8 cellular contexts compared by ENCODE assay signal in the genomic region with DNA sequence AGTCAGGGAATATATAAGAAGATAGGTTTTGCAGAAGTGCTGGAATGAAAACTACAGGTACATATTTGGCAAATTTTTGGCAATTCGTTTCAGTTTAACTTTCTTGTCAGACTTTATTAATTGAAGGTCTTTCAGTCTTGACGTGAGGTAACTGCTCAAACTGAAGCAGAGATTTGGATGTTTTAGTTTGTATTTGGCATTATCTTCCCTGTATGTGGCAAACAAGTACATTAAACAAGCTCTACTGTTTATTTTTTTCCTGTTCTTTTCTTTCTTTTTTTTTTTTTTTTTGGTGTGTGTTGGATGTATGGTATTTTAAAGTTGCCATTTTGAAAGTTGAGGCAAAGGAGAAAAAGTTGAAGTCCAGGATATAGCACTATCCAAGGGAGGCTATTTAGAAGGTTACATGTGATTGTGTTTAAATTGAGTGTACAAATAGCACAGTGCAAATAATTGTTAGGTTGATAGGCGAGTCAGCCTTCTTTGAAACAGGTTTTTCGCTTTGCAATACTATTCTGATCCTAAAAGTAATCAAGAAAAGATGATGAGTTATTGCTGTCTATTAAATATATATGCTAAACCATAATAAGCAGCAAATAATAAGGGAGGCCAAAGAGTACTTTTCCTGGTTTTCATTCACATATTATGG. TPM values are rescaled to one million over a fixed set of nuclear protein-coding genes. Genes with fewer than 3 reads are reported as not detected.
DNase-seq lines count a peak whose midpoint lies in the region; ATAC-seq, FAIRE-seq and TF ChIP-seq lines count a peak whose summit lies in the region.
"Had no signal": no experiment of that assay in that cellular context is flagged by ENCODE, and none has a peak within 500 bp of the region (broad histone marks: within the 10 kb centered on the region; RNA-seq: fewer than 3 reads in every experiment).

No MANE protein-coding gene starts in this region.

- H2AK5ac ChIP-seq in H9 (ENCODE audit: insufficient read length, low read length), result no peak overlapping the region

- H3K4me2 ChIP-seq in H9 (ENCODE audit: insufficient read depth, insufficient read length, low read length), result peak overlapping the region; percentile 78

- H3K36me3 ChIP-seq in SJCRH30, result peaks cover 47% of the 10 kb centered on the region

- no peak overlapping the region for H3K23ac ChIP-seq in H9 (ENCODE audit: insufficient read length, low read depth, low read length)

- H3K18ac ChIP-seq in H9 (ENCODE audit: insufficient read length, low read depth, low read length), result no peak overlapping the region

- peaks cover 10 to 18% (median 11%) of the 10 kb centered on the region in 3 experiments; a peak in 6 of 7 replicates for H3K36me3 Mint-ChIP-seq in H9 (ENCODE audit: insufficient read depth in 1 of 3, low read depth in 3 of 3)

- no peak overlapping the region for H2BK20ac ChIP-seq in H9 (ENCODE audit: low read depth, low read length, poor library complexity, severe bottlenecking)

- H4K5ac ChIP-seq in H9 (ENCODE audit: insufficient read length, low read depth, low read length), result no peak overlapping the region

- no peaks in the 10 kb centered on the region for H3K27me3 ChIP-seq in H9 (ENCODE audit: insufficient read depth, low read length)
- no peaks in the 10 kb centered on the region for H3K27me3 ChIP-seq in SJCRH30

- no peak overlapping the region for H3K27ac ChIP-seq in H9 (ENCODE audit: insufficient read length, low read depth, low read length)
- H3K27ac ChIP-seq in SJCRH30, result no peak overlapping the region

- no peak overlapping the region for H3K27ac Mint-ChIP-seq in H9

- H3T11ph ChIP-seq in H9 (ENCODE audit: low read length), result no peak overlapping the region

- WGBS in H9 (ENCODE audit: extremely low coverage, insufficient read length, low lambda C conversion rate), result no CpG with 5 or more reads among the region's 4 CpGs

- H3K4me1 Mint-ChIP-seq in H9, result peaks cover 58 to 67% of the 10 kb centered on the region in 2 experiments

- H3K79me1 ChIP-seq in H9 (ENCODE audit: insufficient read depth, low read depth, low read length, poor library complexity, severe bottlenecking), result no peaks in the 10 kb centered on the region

- no peak for FAIRE-seq in frontal cortex (lab: Jason Lieb, UNC)

- H3K23me2 ChIP-seq in H9 (ENCODE audit: insufficient read length, low read depth, low read length, poor library complexity, severe bottlenecking), result peaks cover 16% of the 10 kb centered on the region

- peak overlapping the region; percentile 84 to 93 for H3K4me3 Mint-ChIP-seq in H9

- H3K79me2 ChIP-seq in H9 (ENCODE audit: insufficient read depth, low read length), result no peaks in the 10 kb centered on the region

- no peaks in the 10 kb centered on the region; a peak in 1 of 5 replicates for H3K9me3 Mint-ChIP-seq in H9

- no peaks in the 10 kb centered on the region for H4K20me1 ChIP-seq in H9 (ENCODE audit: control insufficient read depth, insufficient read depth, insufficient read length)

- no peak overlapping the region for H2BK5ac ChIP-seq in H9 (ENCODE audit: insufficient read length, low read length)

- peaks cover 14% of the 10 kb centered on the region for H3K27me3 Mint-ChIP-seq in H9 (ENCODE audit: low read depth)

- ATAC-seq in HG02588 (IDR thresholded peaks at IDR 0.05; ENCODE audit: unreplicated experiment), result no peak

- no peak overlapping the region for H3K56ac ChIP-seq in H9 (ENCODE audit: insufficient read length, low read depth, low read length)

- H2AFZ ChIP-seq in H9 (ENCODE audit: low read length), result no peak overlapping the region

- no peak overlapping the region for H3K14ac ChIP-seq in H9 (ENCODE audit: insufficient read depth, low read length)

- H2BK120ac ChIP-seq in H9 (ENCODE audit: low read depth, low read length, poor library complexity, severe bottlenecking), result no peak overlapping the region

- no peak for TF ChIP-seq CTCF in H9 (conservative IDR thresholded peaks at IDR 0.05)
- no peak for TF ChIP-seq CTCF in fibroblast of pulmonary artery (IDR thresholded peaks at IDR 0.05; ENCODE audit: low read length, missing control alignments)
- no peak for TF ChIP-seq CTCF in GM20000 (IDR thresholded peaks at IDR 0.05; ENCODE audit: extremely low read depth, missing control alignments)

- H3K9ac ChIP-seq in H9 (ENCODE audit: extremely low read depth, insufficient read length, low read length), result no peak overlapping the region

- no peaks in the 10 kb centered on the region for H3K9me3 ChIP-seq in H9 (ENCODE audit: control insufficient read depth, low read depth, low read length)
- H3K9me3 ChIP-seq in SJCRH30 (replicated peaks), result no peaks in the 10 kb centered on the region

- H3K4me3 ChIP-seq in SJCRH30 (peak overlapping the region; percentile 89), fibroblast of pulmonary artery (replicated peaks; ENCODE audit: low read depth, low read length) (peak overlapping the region; percentile 84), skeletal muscle cell (ENCODE audit: low read depth, low read length) (peak overlapping the region; percentile 10)

- H3K4ac ChIP-seq in H9 (ENCODE audit: low read depth, low read length), result no peak overlapping the region

- no peak overlapping the region for H2BK15ac ChIP-seq in H9 (ENCODE audit: low read depth, low read length)

- H2BK12ac ChIP-seq in H9 (ENCODE audit: insufficient read length, low read depth, low read length), result no peak overlapping the region

- H4K91ac ChIP-seq in H9 (ENCODE audit: insufficient read length, low read depth, low read length), result no peak overlapping the region

- H4K8ac ChIP-seq in H9 (replicated peaks; ENCODE audit: insufficient read length, low read depth, low read length), result no peak overlapping the region

- H3K4me1 ChIP-seq in H9 (ENCODE audit: insufficient read depth, low read length), result peaks cover 4% of the 10 kb centered on the region; the same call in 1 of the 2 replicates
- H3K4me1 ChIP-seq in SJCRH30, result peaks cover 39% of the 10 kb centered on the region

- DNase-seq in H9 (no peak), SJCRH30 (no peak), fibroblast of pulmonary artery (ENCODE audit: low read depth) (no peak), skeletal muscle cell (ENCODE audit: low read depth) (no peak), GM20000 (ENCODE audit: low spot score) (no peak), frontal cortex (ENCODE audit: low spot score in 2 of 2) (no peak)
- DNase-seq: NCI-H446 had no signal

RNA-seq across cellular contexts. Expression of gene PBX3, which starts 2.2 kb away (rescaled TPM):
- total RNA-seq in H9 (2021) (44.6 and 46.0 TPM in 2 replicates), frontal cortex (37.5 TPM)
- 69.5 and 75.9 TPM in 2 replicates for total RNA-seq in SJCRH30 (2014; rRNA removed; shearing (Covaris generic))

RNA-seq across cellular contexts. Expression of gene MAPKAP1, which starts 42.4 kb away (rescaled TPM):
- 86.4 and 97.0 TPM in 2 replicates for total RNA-seq in H9 (2021)
- total RNA-seq in SJCRH30 (2014; rRNA removed; shearing (Covaris generic)), result 103 and 109 TPM in 2 replicates
- 35.9 TPM for total RNA-seq in frontal cortex

Comparison
In these comparisons a context has a peak if more than half of its experiments do, and no peak if none do; other contexts are left out.
1. H3K4me3 ChIP-seq: peak in every context shown above with its lines; median percentile 89 in SJCRH30; 84 in fibroblast of pulmonary artery; 10 in skeletal muscle cell.